Comparison of ENCODE assay signal across 10 cellular contexts in genomic region chr20:10453241-10453640, GRCh38. TPM values are rescaled to one million over a fixed set of nuclear protein-coding genes. Genes with fewer than 3 reads are reported as not detected.
DNase-seq lines count a peak whose midpoint lies in the region; ATAC-seq lines count a peak whose summit lies in the region.
"Had no signal": no experiment of that assay in that cellular context is flagged by ENCODE, and none has a peak within 500 bp of the region (broad histone marks: within the 10 kb centered on the region; RNA-seq: fewer than 3 reads in every experiment).

No MANE protein-coding gene starts in this region.

- H3K27me3 Mint-ChIP-seq in T-helper 17 cell = no peaks in the 10 kb centered on the region
- H3K27me3 Mint-ChIP-seq in stimulated activated memory B cell treated with anti-CD40 and anti-IgM and Interleukin-4, amounts not matched to agents 10 μg/mL and 1 μg/mL and 100 μg/mL, for 72 hours = no peaks in the 10 kb centered on the region

- peak overlapping the region; percentile 77 for H3K4me3 Mint-ChIP-seq in T-helper 17 cell
- H3K4me3 Mint-ChIP-seq in stimulated activated memory B cell treated with anti-CD40 and anti-IgM and Interleukin-4, amounts not matched to agents 10 μg/mL and 1 μg/mL and 100 μg/mL, for 72 hours = peak overlapping the region; percentile 16

- H3K9me3 ChIP-seq in T-helper 17 cell (ENCODE audit: control insufficient read depth, low read length, poor library complexity, severe bottlenecking) = no peaks in the 10 kb centered on the region
- H3K9me3 ChIP-seq: thoracic aorta had no signal

- DNase-seq in COLO668 (lab: John Stamatoyannopoulos, UW; ENCODE audit: unreplicated experiment) (peak; percentile 36), T-helper 17 cell (no peak), DMS 273 (lab: John Stamatoyannopoulos, UW; ENCODE audit: unreplicated experiment) (no peak), NCI-H446 treated with DMSO at 0.1 percent for 48 hours (lab: John Stamatoyannopoulos, UW) (no peak), GOT3 (lab: John Stamatoyannopoulos, UW) (no peak)

- peaks cover 2% of the 10 kb centered on the region for H3K36me3 Mint-ChIP-seq in T-helper 17 cell (ENCODE audit: low read depth)
- H3K36me3 Mint-ChIP-seq in stimulated activated memory B cell treated with anti-CD40 and anti-IgM and Interleukin-4, amounts not matched to agents 10 μg/mL and 1 μg/mL and 100 μg/mL, for 72 hours = peaks cover 11% of the 10 kb centered on the region

- H3K27ac Mint-ChIP-seq in T-helper 17 cell = peak overlapping the region; percentile 97
- peak overlapping the region; percentile 20 for H3K27ac Mint-ChIP-seq in stimulated activated memory B cell treated with anti-CD40 and anti-IgM and Interleukin-4, amounts not matched to agents 10 μg/mL and 1 μg/mL and 100 μg/mL, for 72 hours

- peaks cover 3% of the 10 kb centered on the region for H3K9me3 Mint-ChIP-seq in stimulated activated memory B cell treated with anti-CD40 and anti-IgM and Interleukin-4, amounts not matched to agents 10 μg/mL and 1 μg/mL and 100 μg/mL, for 72 hours

- peaks cover 20% of the 10 kb centered on the region for H3K4me1 Mint-ChIP-seq in T-helper 17 cell
- H3K4me1 Mint-ChIP-seq in stimulated activated memory B cell treated with anti-CD40 and anti-IgM and Interleukin-4, amounts not matched to agents 10 μg/mL and 1 μg/mL and 100 μg/mL, for 72 hours = peaks cover 20% of the 10 kb centered on the region

- ATAC-seq in GM19438 (IDR thresholded peaks at IDR 0.05; ENCODE audit: low read depth, unreplicated experiment) (peak; percentile 97), HG03378 (IDR thresholded peaks at IDR 0.05; ENCODE audit: unreplicated experiment) (peak; percentile 92), T-helper 17 cell (peak; percentile 89)
- peak; percentile 86 for ATAC-seq in stimulated activated memory B cell treated with anti-CD40 and anti-IgM and Interleukin-4, amounts not matched to agents 10 μg/mL and 1 μg/mL and 100 μg/mL, for 72 hours
- ATAC-seq: HCT116 had no signal

RNA-seq across cellular contexts. Expression of gene SLX4IP, which starts 18.1 kb away (rescaled TPM):
- total RNA-seq in T-helper 17 cell = 1 to 10 TPM; 4.0 to 4.6 TPM

RNA-seq across cellular contexts. Expression of gene MKKS, which starts 19.2 kb away (rescaled TPM):
- 1 to 10 TPM; 4.7 to 5.0 TPM for total RNA-seq in T-helper 17 cell
